8 cellular contexts compared by ENCODE assay signal in the genomic region with DNA sequence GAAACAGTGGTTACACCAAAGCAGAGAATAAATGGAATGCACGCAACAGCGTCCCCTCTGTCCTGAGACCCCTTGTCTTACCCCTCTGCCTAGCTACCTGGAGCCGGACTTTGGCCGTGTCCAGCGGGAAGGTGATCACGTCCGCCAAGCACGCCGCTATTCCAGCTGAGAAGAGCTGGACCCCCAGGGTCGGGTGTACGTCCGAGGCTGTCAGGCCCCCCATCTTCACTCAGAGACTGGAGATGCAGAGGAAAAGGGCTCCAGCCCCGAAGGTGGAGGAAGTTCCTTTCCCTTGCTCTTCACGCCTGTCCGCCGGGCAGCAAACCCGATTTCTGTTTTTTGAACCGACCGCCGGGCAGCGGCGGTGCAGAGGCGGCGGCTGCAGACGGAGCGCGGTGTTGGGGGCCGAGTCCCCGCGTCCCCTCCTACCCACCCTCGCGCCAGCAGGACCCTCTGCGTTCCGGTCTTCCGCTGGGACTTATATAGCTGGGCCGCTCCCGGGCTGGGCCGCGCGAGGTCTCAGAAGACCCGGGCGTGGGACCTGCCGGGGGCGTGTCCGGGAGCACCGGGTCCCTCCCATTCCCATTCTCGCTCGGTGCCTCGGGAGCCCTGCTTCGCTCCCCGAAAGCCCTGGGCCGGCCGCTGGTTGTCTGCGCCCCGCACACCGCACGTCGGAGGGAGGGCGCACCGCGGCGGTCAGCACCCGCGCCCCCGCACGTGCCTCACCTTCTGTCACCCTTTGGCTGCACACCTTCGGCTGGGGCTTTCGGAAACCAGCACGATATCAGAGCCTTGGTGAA. TPM values are rescaled to one million over a fixed set of nuclear protein-coding genes. Genes with fewer than 3 reads are reported as not detected.
A peak's percentile ranks its signal among the peaks of the same experiment; 100 is the strongest.
DNase-seq lines count a peak whose midpoint lies in the region; ATAC-seq and TF ChIP-seq lines count a peak whose summit lies in the region.

A gene with protein sequence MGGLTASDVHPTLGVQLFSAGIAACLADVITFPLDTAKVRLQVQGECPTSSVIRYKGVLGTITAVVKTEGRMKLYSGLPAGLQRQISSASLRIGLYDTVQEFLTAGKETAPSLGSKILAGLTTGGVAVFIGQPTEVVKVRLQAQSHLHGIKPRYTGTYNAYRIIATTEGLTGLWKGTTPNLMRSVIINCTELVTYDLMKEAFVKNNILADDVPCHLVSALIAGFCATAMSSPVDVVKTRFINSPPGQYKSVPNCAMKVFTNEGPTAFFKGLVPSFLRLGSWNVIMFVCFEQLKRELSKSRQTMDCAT (minus strand): TSS at position 455 of the 800 bp plus-strand sequence. CDS start 232 bp downstream, at position 223.

- peaks cover 17% of the 10 kb centered on the region for H3K9me3 Mint-ChIP-seq in WTC11

- DNase-seq in WTC11 (ENCODE audit: low spot score) (peak; percentile 73), heart right ventricle (peak in 1 of 2 donors; percentile 22), H4 (ENCODE audit: low spot score) (no peak), HT-29 (ENCODE audit: low spot score) (no peak), 8988T (no peak)

- H3K27me3 ChIP-seq in heart right ventricle = peaks cover 4 to 73% (median 44%) of the 10 kb centered on the region in 7 donors
- peaks cover 29% of the 10 kb centered on the region for H3K27me3 ChIP-seq in rectal smooth muscle tissue (ENCODE audit: control insufficient read depth, insufficient read depth, low read length)

- peak; percentile 27 for ATAC-seq in GM18868 (IDR thresholded peaks at IDR 0.05; ENCODE audit: unreplicated experiment)
- ATAC-seq in WTC11 = peak; percentile 86
- ATAC-seq in heart right ventricle = peak; percentile 42 to 83 (median 47)
- no peak for ATAC-seq in HG03469 (IDR thresholded peaks at IDR 0.05; ENCODE audit: unreplicated experiment)

- H3K4me3 Mint-ChIP-seq in WTC11 = peak within 1 kb of the TSS; percentile 73

- 1 to 2% methylated on average over 69 of the region's 69 CpGs for WGBS in heart right ventricle, 2 donors

- H3K4me3 ChIP-seq in heart right ventricle = peak within 1 kb of the TSS; percentile 39 to 63 (median 54)
- peak within 1 kb of the TSS; percentile 57 for H3K4me3 ChIP-seq in rectal smooth muscle tissue (ENCODE audit: low read length)

- peaks cover 0 to 19% (median 0%) of the 10 kb centered on the region in 11 donors for H3K9me3 ChIP-seq in heart right ventricle

- no peak within 1 kb of the TSS for H3K9ac ChIP-seq in rectal smooth muscle tissue (ENCODE audit: low read length)

- H3K36me3 Mint-ChIP-seq in WTC11 = no peaks in the 10 kb centered on the region

- H3K27ac ChIP-seq in heart right ventricle = no peak within 1 kb of the TSS
- H3K27ac ChIP-seq in rectal smooth muscle tissue (ENCODE audit: low read depth, low read length) = no peak within 1 kb of the TSS

- intact Hi-C loops in heart right ventricle (cut with DNase I) = no loop called here

- no peaks in the 10 kb centered on the region for H3K27me3 Mint-ChIP-seq in WTC11 (ENCODE audit: low read depth)

- no peaks in the 10 kb centered on the region for H3K36me3 ChIP-seq in heart right ventricle
- H3K36me3 ChIP-seq in rectal smooth muscle tissue (ENCODE audit: control insufficient read depth, insufficient read depth, low read length) = no peaks in the 10 kb centered on the region

- TF ChIP-seq CTCF in WTC11 (IDR thresholded peaks at IDR 0.05) (no peak), heart right ventricle (IDR thresholded peaks at IDR 0.05) (no peak)

- POLR2A ChIA-PET in WTC11 (lab: Charles Lee) = interaction anchor here (1.0 to 1.7 kb wide), 2 partner anchors 196 to 224 kb away, joined by 3 to 4 read pairs; a partner anchor contains a TSS

- H3K4me1 Mint-ChIP-seq in WTC11 = peaks cover 16% of the 10 kb centered on the region

- H3K27ac Mint-ChIP-seq in WTC11 = no peak within 1 kb of the TSS

- H3K4me1 ChIP-seq in heart right ventricle = peaks cover 5 to 24% (median 14%) of the 10 kb centered on the region in 9 donors
- peaks cover 3% of the 10 kb centered on the region for H3K4me1 ChIP-seq in rectal smooth muscle tissue (ENCODE audit: control insufficient read depth, insufficient read depth, low read length)

- CTCF ChIA-PET in WTC11 (lab: Charles Lee) = interaction anchor here (0.6 to 2.6 kb wide), 8 partner anchors 11 to 282 kb away, joined by 3 to 12 read pairs (median 4); a partner anchor contains a TSS

TF ChIP-seq in WTC11, 78 proteins besides CTCF, POLR2A, EP300 and RAD21:
- TF ChIP-seq, protein P1, sequence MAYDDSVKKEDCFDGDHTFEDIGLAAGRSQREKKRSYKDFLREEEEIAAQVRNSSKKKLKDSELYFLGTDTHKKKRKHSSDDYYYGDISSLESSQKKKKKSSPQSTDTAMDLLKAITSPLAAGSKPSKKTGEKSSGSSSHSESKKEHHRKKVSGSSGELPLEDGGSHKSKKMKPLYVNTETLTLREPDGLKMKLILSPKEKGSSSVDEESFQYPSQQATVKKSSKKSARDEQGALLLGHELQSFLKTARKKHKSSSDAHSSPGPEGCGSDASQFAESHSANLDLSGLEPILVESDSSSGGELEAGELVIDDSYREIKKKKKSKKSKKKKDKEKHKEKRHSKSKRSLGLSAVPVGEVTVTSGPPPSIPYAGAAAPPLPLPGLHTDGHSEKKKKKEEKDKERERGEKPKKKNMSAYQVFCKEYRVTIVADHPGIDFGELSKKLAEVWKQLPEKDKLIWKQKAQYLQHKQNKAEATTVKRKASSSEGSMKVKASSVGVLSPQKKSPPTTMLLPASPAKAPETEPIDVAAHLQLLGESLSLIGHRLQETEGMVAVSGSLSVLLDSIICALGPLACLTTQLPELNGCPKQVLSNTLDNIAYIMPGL (CRISPR knock-in tag; IDR thresholded peaks at IDR 0.05) = 0 out of 2 replicates have a peak, but pooled peaks have one; percentile 28
- TF ChIP-seq TEAD4 (CRISPR knock-in tag; IDR thresholded peaks at IDR 0.05) (0 out of 2 replicates have a peak, but pooled peaks have one; percentile 21), ZBTB21 (CRISPR knock-in tag; IDR thresholded peaks at IDR 0.05; ENCODE audit: borderline replicate concordance) (peak; percentile 69; the same call in 1 of the 2 replicates)
- TF ChIP-seq, protein P2, sequence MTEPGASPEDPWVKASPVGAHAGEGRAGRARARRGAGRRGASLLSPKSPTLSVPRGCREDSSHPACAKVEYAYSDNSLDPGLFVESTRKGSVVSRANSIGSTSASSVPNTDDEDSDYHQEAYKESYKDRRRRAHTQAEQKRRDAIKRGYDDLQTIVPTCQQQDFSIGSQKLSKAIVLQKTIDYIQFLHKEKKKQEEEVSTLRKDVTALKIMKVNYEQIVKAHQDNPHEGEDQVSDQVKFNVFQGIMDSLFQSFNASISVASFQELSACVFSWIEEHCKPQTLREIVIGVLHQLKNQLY (CRISPR knock-in tag; IDR thresholded peaks at IDR 0.05) = no peak
- TF ChIP-seq, protein P3, sequence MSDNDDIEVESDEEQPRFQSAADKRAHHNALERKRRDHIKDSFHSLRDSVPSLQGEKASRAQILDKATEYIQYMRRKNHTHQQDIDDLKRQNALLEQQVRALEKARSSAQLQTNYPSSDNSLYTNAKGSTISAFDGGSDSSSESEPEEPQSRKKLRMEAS (CRISPR knock-in tag; IDR thresholded peaks at IDR 0.05) = peak; percentile 86; the same call in 1 of the 2 replicates

RNA-seq across cellular contexts. Expression of the gene that starts here (rescaled TPM):
- total RNA-seq in WTC11 (2021) = 0.15 to 0.73 TPM (median 0.48 TPM) in 3 replicates
- 1 to 10 TPM in 1 of 10 donors, under 1 TPM in 2, not detected in 7; 0.20 to 4.3 (median 0.30) TPM for total RNA-seq in heart right ventricle
- under 1 TPM; 0.22 to 0.66 TPM for polyA plus RNA-seq in heart right ventricle
- not detected in 2 replicates for total RNA-seq in H4 (2014; rRNA removed; shearing (Covaris generic))
- total RNA-seq in HT-29 (2014; rRNA removed; shearing (Covaris generic)) = not detected in 2 replicates

Comparison
In these comparisons a context has a peak if more than half of its experiments do, and no peak if none do; other contexts are left out.
1. Peak in DNase-seq and ATAC-seq in WTC11; RNA of the gene not detected or under 1 TPM.